In the genomic region with DNA sequence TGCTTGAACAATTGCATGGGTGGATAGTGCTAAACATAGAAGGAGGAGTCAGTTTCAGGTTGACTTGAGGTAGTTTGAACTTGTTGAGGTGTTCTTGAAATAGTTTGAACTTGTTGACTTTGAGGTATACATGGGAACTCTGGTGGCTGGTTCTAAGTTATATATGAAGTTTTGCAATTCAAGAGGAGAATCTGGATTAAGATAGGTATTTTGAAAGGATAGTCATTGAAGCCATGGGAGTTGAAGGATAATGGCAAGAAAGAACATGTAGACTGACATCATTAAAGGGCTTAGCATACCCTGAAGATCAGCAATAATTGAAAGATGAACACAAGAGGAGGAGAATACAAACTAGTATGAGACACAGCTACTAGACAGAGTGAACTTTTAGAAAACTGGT, we compare ENCODE assay signal across 28 cellular contexts.
"Had no signal": no experiment of that assay in that cellular context is flagged by ENCODE, and none has a peak within 500 bp of the region (broad histone marks: within the 10 kb centered on the region; RNA-seq: fewer than 3 reads in every experiment).

No MANE protein-coding gene starts in this region.

- FAIRE-seq: colon, endometrium, endothelial cell of umbilical vein, frontal cortex had no signal

- H3K27me3 ChIP-seq: colonic mucosa, dorsolateral prefrontal cortex, esophagus muscularis mucosa, esophagus squamous epithelium, gastrocnemius medialis, gastroesophageal sphincter, heart left ventricle, heart right ventricle had no signal

- H3K27ac ChIP-seq: colonic mucosa, coronary artery, dorsolateral prefrontal cortex, epithelial cell of prostate, esophagus muscularis mucosa, esophagus squamous epithelium, gastrocnemius medialis, gastroesophageal sphincter, heart left ventricle, heart right ventricle had no signal

- ATAC-seq: effector memory CD8-positive, alpha-beta T cell; esophagus mucosa; gastrocnemius medialis; gastroesophageal sphincter; heart left ventricle; heart right ventricle had no signal

- H3K4me3 Mint-ChIP-seq: dendritic cell treated with granulocyte-macrophage colony-stimulating factor and Interleukin-4, amounts not matched to agents 40 ng/mL and 50 ng/mL, for 4 days; effector memory CD8-positive, alpha-beta T cell; endodermal cell had no signal

- H3K4me1 Mint-ChIP-seq: endodermal cell had no signal

- H3K9me3 ChIP-seq: colonic mucosa, esophagus muscularis mucosa, esophagus squamous epithelium, gastrocnemius medialis, gastroesophageal sphincter, heart right ventricle had no signal

- H3K4me1 ChIP-seq: colonic mucosa, esophagus squamous epithelium, gastrocnemius medialis, gastroesophageal sphincter, heart left ventricle, heart right ventricle had no signal

- H3K27ac Mint-ChIP-seq: dendritic cell treated with granulocyte-macrophage colony-stimulating factor and Interleukin-4, amounts not matched to agents 40 ng/mL and 50 ng/mL, for 4 days; effector memory CD8-positive, alpha-beta T cell; endodermal cell had no signal

- H3K9me3 Mint-ChIP-seq: endodermal cell had no signal

- DNase-seq: colonic mucosa; cortex of kidney; dermis blood vessel endothelial cell; dorsolateral prefrontal cortex; effector CD4-positive, alpha-beta T cell; effector CD8-positive, alpha-beta T cell; effector memory CD4-positive, alpha-beta T cell; effector memory CD8-positive, alpha-beta T cell; endodermal cell; erythroblast; esophagus squamous epithelium; foreskin fibroblast; foreskin melanocyte; gastrocnemius medialis; glutamatergic neuron; head of caudate nucleus; heart left ventricle; heart right ventricle had no signal

- H3K27me3 Mint-ChIP-seq: dendritic cell treated with granulocyte-macrophage colony-stimulating factor and Interleukin-4, amounts not matched to agents 40 ng/mL and 50 ng/mL, for 4 days; effector memory CD8-positive, alpha-beta T cell had no signal

- H3K36me3 ChIP-seq: colonic mucosa, esophagus muscularis mucosa, esophagus squamous epithelium, gastrocnemius medialis, gastroesophageal sphincter, heart left ventricle, heart right ventricle had no signal

- H3K4me3 ChIP-seq: colonic mucosa, coronary artery, dorsolateral prefrontal cortex, esophagus muscularis mucosa, esophagus squamous epithelium, gastrocnemius medialis, gastroesophageal sphincter, heart left ventricle, heart right ventricle had no signal
